Comparison of ENCODE assay signal across 19 cellular contexts in the genomic region with DNA sequence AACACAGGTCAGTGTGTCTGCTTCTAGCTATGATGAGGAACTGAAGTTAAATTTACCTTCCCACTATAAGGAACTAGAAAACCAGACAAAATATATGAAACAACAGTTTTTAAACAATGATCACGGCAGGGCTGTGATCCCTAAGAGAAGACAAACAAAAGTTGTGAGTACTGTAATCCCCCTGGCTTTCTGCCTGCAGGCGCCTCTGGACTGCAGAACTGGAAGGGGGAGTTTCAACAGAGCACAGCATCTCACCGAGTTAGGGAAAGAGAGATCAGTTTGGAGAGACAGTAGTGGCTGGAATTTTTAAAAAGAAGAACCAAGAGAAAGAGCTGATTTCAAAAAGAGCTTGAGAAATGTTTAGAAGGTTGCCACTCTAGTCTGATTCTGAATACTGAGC.
DNase-seq lines count a peak whose midpoint lies in the region; TF ChIP-seq lines count a peak whose summit lies in the region.
"Had no signal": no experiment of that assay in that cellular context is flagged by ENCODE, and none has a peak within 500 bp of the region (broad histone marks: within the 10 kb centered on the region; RNA-seq: fewer than 3 reads in every experiment).

No MANE protein-coding gene starts in this region.

- TF ChIP-seq CTCF in mammary epithelial cell (conservative IDR thresholded peaks at IDR 0.05 in 1 of 2, IDR thresholded peaks at IDR 0.05 in 1 of 2; ENCODE audit: extremely low read depth in 1 of 2, insufficient read depth in 1 of 2, low read depth in 1 of 2, low read length in 2 of 2) (no peak), MCF 10A (IDR thresholded peaks at IDR 0.05; ENCODE audit: unreplicated experiment) (no peak), cardiac fibroblast (IDR thresholded peaks at IDR 0.05; ENCODE audit: low read depth, low read length) (no peak), mesothelial cell of epicardium (IDR thresholded peaks at IDR 0.05; ENCODE audit: unreplicated experiment) (no peak), Caco-2 (IDR thresholded peaks at IDR 0.05; ENCODE audit: insufficient read depth in 1 of 2, low read depth in 1 of 2, low read length in 1 of 2, severe bottlenecking in 1 of 2, unreplicated experiment in 1 of 2) (no peak)

- H3K9me3 Mint-ChIP-seq in MCF 10A (ENCODE audit: unreplicated experiment) (peaks cover 30% of the 10 kb centered on the region), mesothelial cell of epicardium (peaks cover 5% of the 10 kb centered on the region), Caco-2 (ENCODE audit: unreplicated experiment) (peaks cover 8% of the 10 kb centered on the region)
- H3K9me3 Mint-ChIP-seq: activated naive CD8-positive, alpha-beta T cell treated with anti-CD3 and anti-CD28 coated beads, Interleukin-2, amount 50 U/mL, for 24 hours; activated T-helper 17 cell treated with anti-CD3 and anti-CD28 coated beads, Interleukin-2, amount 50 U/mL, for 72 hours; stimulated activated effector memory CD8-positive, alpha-beta T cell treated with anti-CD3 and anti-CD28 coated beads, Interleukin-12 subunit alpha, Interleukin-12 subunit beta, amount 100 ng/mL, for 72 hours had no signal

- peak; percentile 5 for DNase-seq in mammary epithelial cell
- DNase-seq in MCF 10A (ENCODE audit: unreplicated experiment) = no peak
- DNase-seq in cardiac fibroblast (ENCODE audit: low read depth in 2 of 2) = peak; percentile 5 to 34
- no peak for DNase-seq in mesothelial cell of epicardium (ENCODE audit: low spot score in 2 of 2, unreplicated experiment in 2 of 2)
- DNase-seq in Caco-2 = no peak
- DNase-seq in H4 (ENCODE audit: low spot score) = no peak
- DNase-seq in caudate nucleus (lab: John Stamatoyannopoulos, UW) = no peak
- no peak for DNase-seq in ureter (ENCODE audit: low spot score)
- DNase-seq: activated CD4-positive, alpha-beta T cell treated with anti-CD3 and anti-CD28 coated beads for 1 hour; activated naive CD8-positive, alpha-beta T cell treated with anti-CD3 and anti-CD28 coated beads, Interleukin-2, amount 50 U/mL, for 24 hours; heart right ventricle; T-helper 9 cell; testis had no signal

- WGBS in mammary epithelial cell (ENCODE audit: low coverage, missing lambda C conversion rate) = 19% methylated on average over 3 of the region's 3 CpGs

- in situ Hi-C loops in mammary epithelial cell (cut with MboI; ENCODE audit: low sequenced_read_pairs in 2 of 2) = no loop called here

- no peak overlapping the region for H3K4me3 Mint-ChIP-seq in MCF 10A (ENCODE audit: unreplicated experiment)
- no peak overlapping the region for H3K4me3 Mint-ChIP-seq in mesothelial cell of epicardium
- H3K4me3 Mint-ChIP-seq in Caco-2 (ENCODE audit: unreplicated experiment) = no peak overlapping the region
- H3K4me3 Mint-ChIP-seq: activated naive CD8-positive, alpha-beta T cell treated with anti-CD3 and anti-CD28 coated beads, Interleukin-2, amount 50 U/mL, for 24 hours; activated T-helper 17 cell treated with anti-CD3 and anti-CD28 coated beads, Interleukin-2, amount 50 U/mL, for 72 hours; IgD-negative memory B cell; stimulated activated effector memory CD8-positive, alpha-beta T cell treated with anti-CD3 and anti-CD28 coated beads, Interleukin-12 subunit alpha, Interleukin-12 subunit beta, amount 100 ng/mL, for 72 hours had no signal

- BruUV-seq in mammary epithelial cell (replicated peaks; lab: Mats Ljungman, UMichigan) = no TSS peak
- no TSS peak for BruUV-seq in MCF 10A (replicated peaks; lab: Mats Ljungman, UMichigan)
- BruUV-seq in Caco-2 (replicated peaks; lab: Mats Ljungman, UMichigan) = no TSS peak

- H3K4me3 ChIP-seq in mammary epithelial cell (replicated peaks in 1 of 3; ENCODE audit: insufficient read depth in 1 of 3, low read depth in 2 of 3, low read length in 3 of 3) (no peak overlapping the region), cardiac fibroblast (replicated peaks in 1 of 2; ENCODE audit: low read depth in 2 of 2, low read length in 2 of 2) (no peak overlapping the region), Caco-2 (ENCODE audit: low read depth, low read length) (no peak overlapping the region)
- H3K4me3 ChIP-seq: BLaER1, cardiac muscle cell, testis had no signal

- H3K27ac Mint-ChIP-seq in MCF 10A (ENCODE audit: low read depth, unreplicated experiment) (no peak overlapping the region), mesothelial cell of epicardium (peak overlapping the region; percentile 60), Caco-2 (ENCODE audit: unreplicated experiment) (no peak overlapping the region)
- H3K27ac Mint-ChIP-seq: activated naive CD8-positive, alpha-beta T cell treated with anti-CD3 and anti-CD28 coated beads, Interleukin-2, amount 50 U/mL, for 24 hours; IgD-negative memory B cell had no signal

- dilution Hi-C loops in mammary epithelial cell (cut with HindIII; ENCODE audit: low sequenced_read_pairs) = no loop called here

- POLR2A ChIA-PET in MCF 10A (lab: Yijun Ruan, JAX) = no interaction called here
- POLR2A ChIA-PET in Caco-2 (lab: Charles Lee) = no interaction called here

- H3K36me3 ChIP-seq in mammary epithelial cell (ENCODE audit: insufficient read depth, low read length) (no peaks in the 10 kb centered on the region), Caco-2 (ENCODE audit: control insufficient read depth, insufficient read depth, low read length) (no peaks in the 10 kb centered on the region)
- H3K36me3 ChIP-seq: BLaER1, cardiac muscle cell, esophagus muscularis mucosa, heart right ventricle had no signal

- H3K4me1 ChIP-seq in mammary epithelial cell (ENCODE audit: insufficient read depth, low read length) (no peaks in the 10 kb centered on the region), Caco-2 (no peaks in the 10 kb centered on the region)
- H3K4me1 ChIP-seq: testis had no signal

- no peak overlapping the region for H3K4me2 ChIP-seq in mammary epithelial cell (ENCODE audit: insufficient read depth, low read depth, low read length)

- CTCF ChIA-PET in mammary epithelial cell (lab: Charles Lee; ENCODE audit: low non-redundant PET) (no interaction called here), MCF 10A (lab: Yijun Ruan, JAX) (interaction anchor here (0.7 to 2.8 kb wide), 10 partner anchors 13 to 870 kb away, joined by 3 to 15 read pairs (median 3); no protein-coding TSS in a partner anchor), Caco-2 (lab: Charles Lee) (interaction anchor here (1.4 kb wide), 1 partner anchor 142 kb away, joined by 22 read pairs; no protein-coding TSS in a partner anchor)

- peak overlapping the region; percentile 12 for H2AFZ ChIP-seq in mammary epithelial cell (ENCODE audit: low read depth, low read length)

- H3K27me3 ChIP-seq in mammary epithelial cell (ENCODE audit: insufficient read depth, low read length) (no peaks in the 10 kb centered on the region), Caco-2 (replicated peaks; ENCODE audit: control insufficient read depth, insufficient read depth, low read length) (no peaks in the 10 kb centered on the region)
- H3K27me3 ChIP-seq: BLaER1, cardiac muscle cell, esophagus muscularis mucosa, heart right ventricle, testis had no signal

- no peaks in the 10 kb centered on the region for H3K9me3 ChIP-seq in mammary epithelial cell (replicated peaks; ENCODE audit: insufficient read depth, low read length)
- no peaks in the 10 kb centered on the region for H3K9me3 ChIP-seq in Caco-2
- H3K9me3 ChIP-seq: BLaER1, heart right ventricle, testis had no signal

- H3K36me3 Mint-ChIP-seq in MCF 10A (ENCODE audit: insufficient read depth, unreplicated experiment) (no peaks in the 10 kb centered on the region), mesothelial cell of epicardium (no peaks in the 10 kb centered on the region), Caco-2 (ENCODE audit: insufficient read depth, unreplicated experiment) (no peaks in the 10 kb centered on the region)
- H3K36me3 Mint-ChIP-seq: IgD-negative memory B cell; stimulated activated effector memory CD8-positive, alpha-beta T cell treated with anti-CD3 and anti-CD28 coated beads, Interleukin-12 subunit alpha, Interleukin-12 subunit beta, amount 100 ng/mL, for 72 hours had no signal

- no peaks in the 10 kb centered on the region for H4K20me1 ChIP-seq in mammary epithelial cell (ENCODE audit: insufficient read depth, low read length)
- H4K20me1 ChIP-seq: BLaER1 had no signal

- no peaks in the 10 kb centered on the region for H3K4me1 Mint-ChIP-seq in MCF 10A (ENCODE audit: insufficient read depth, unreplicated experiment)
- H3K4me1 Mint-ChIP-seq in mesothelial cell of epicardium = peaks cover 8% of the 10 kb centered on the region
- H3K4me1 Mint-ChIP-seq in Caco-2 (ENCODE audit: low read depth, unreplicated experiment) = no peaks in the 10 kb centered on the region

- H3K27me3 Mint-ChIP-seq in MCF 10A (ENCODE audit: insufficient read depth, unreplicated experiment) (no peaks in the 10 kb centered on the region), mesothelial cell of epicardium (ENCODE audit: low read depth) (peaks cover 4% of the 10 kb centered on the region), Caco-2 (ENCODE audit: insufficient read depth, unreplicated experiment) (no peaks in the 10 kb centered on the region)
- H3K27me3 Mint-ChIP-seq: activated naive CD8-positive, alpha-beta T cell treated with anti-CD3 and anti-CD28 coated beads, Interleukin-2, amount 50 U/mL, for 24 hours; activated T-helper 17 cell treated with anti-CD3 and anti-CD28 coated beads, Interleukin-2, amount 50 U/mL, for 72 hours; IgD-negative memory B cell had no signal

- no peaks in the 10 kb centered on the region for H3K79me2 ChIP-seq in mammary epithelial cell (ENCODE audit: insufficient read depth, low read length)

- no peak overlapping the region for H3K9ac ChIP-seq in mammary epithelial cell (ENCODE audit: insufficient read depth, low read length)

- intact Hi-C loops in mammary epithelial cell (cut with micrococcal nuclease) (loop anchor here (1.0 to 2.0 kb wide), 2 partner anchors 791 to 859 kb away; no protein-coding TSS in a partner anchor), MCF 10A (cut with micrococcal nuclease) (loop anchor here (2.0 kb wide), 1 partner anchor 141 kb away; no protein-coding TSS in a partner anchor), Caco-2 (cut with micrococcal nuclease; ENCODE audit: unreplicated experiment) (loop anchor here (1.0 kb wide), 1 partner anchor 142 kb away; no protein-coding TSS in a partner anchor)

- H3K27ac ChIP-seq in mammary epithelial cell (ENCODE audit: insufficient read depth, low read depth, low read length) (no peak overlapping the region), caudate nucleus (ENCODE audit: low read depth, low read length) (no peak overlapping the region)
- H3K27ac ChIP-seq: cardiac muscle cell, esophagus muscularis mucosa, testis had no signal

Comparison
In these comparisons a context has a peak if more than half of its experiments do, and no peak if none do; other contexts are left out.
1. DNase-seq: peak in mammary epithelial cell (single experiment) and cardiac fibroblast (2 of 2); none in MCF 10A (single experiment), mesothelial cell of epicardium (0 of 2), Caco-2 (0 of 2), H4 (single experiment), caudate nucleus (0 of 61) and ureter (single experiment).